ENCODE assay signal across 11 cellular contexts in the genomic region with DNA sequence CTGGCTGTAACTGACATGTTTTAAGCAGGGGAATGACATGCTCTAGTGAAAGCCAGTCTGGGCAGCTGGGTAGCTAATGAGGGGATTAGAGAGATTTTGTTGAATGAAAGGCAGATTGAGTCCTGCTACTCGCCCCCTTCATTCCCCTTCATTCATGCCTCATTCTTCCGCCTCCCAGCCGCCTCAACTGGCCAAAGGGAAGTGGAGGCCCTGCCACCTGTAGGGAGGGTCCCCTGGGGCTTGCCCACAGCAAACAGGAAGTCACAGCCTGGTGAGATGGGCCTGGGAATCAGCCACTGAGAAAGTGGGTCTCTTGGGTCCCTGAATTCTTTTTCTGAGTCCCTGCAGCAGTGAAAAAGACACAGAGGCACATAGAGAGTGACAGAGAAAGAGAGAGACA. TPM values are rescaled to one million over a fixed set of nuclear protein-coding genes. Genes with fewer than 3 reads are reported as not detected.
DNase-seq lines count a peak whose midpoint lies in the region; ATAC-seq and TF ChIP-seq lines count a peak whose summit lies in the region.
"Had no signal": no experiment of that assay in that cellular context is flagged by ENCODE, and none has a peak within 500 bp of the region (broad histone marks: within the 10 kb centered on the region; RNA-seq: fewer than 3 reads in every experiment).

No MANE protein-coding gene starts in this region.

- H2AFZ ChIP-seq in OCI-LY1 (ENCODE audit: low read length) = no peak overlapping the region

- no peaks in the 10 kb centered on the region for H3K36me3 ChIP-seq in CD4-positive, alpha-beta memory T cell (ENCODE audit: insufficient read depth, low read length)
- H3K36me3 ChIP-seq in OCI-LY1 (ENCODE audit: insufficient read depth, low read length) = peaks cover 10% of the 10 kb centered on the region; the same call in 1 of the 2 replicates
- H3K36me3 ChIP-seq: tibial artery had no signal

- H3F3A ChIP-seq in OCI-LY1 (ENCODE audit: insufficient read depth, low read length) = peaks cover 5% of the 10 kb centered on the region; the same call in 1 of the 2 replicates

- ATAC-seq in GM21515 (IDR thresholded peaks at IDR 0.05; ENCODE audit: unreplicated experiment) (no peak), HG03095 (IDR thresholded peaks at IDR 0.05; ENCODE audit: unreplicated experiment) (no peak)

- no peaks in the 10 kb centered on the region for H4K20me1 ChIP-seq in OCI-LY1 (ENCODE audit: insufficient read depth, low read length)

- DNase-seq in CD4-positive, alpha-beta memory T cell = no peak
- DNase-seq in immature natural killer cell (peak; percentile 10 to 31 (median 15)), NCI-H2107 treated with DMSO at 0.1 percent for 48 hours (lab: John Stamatoyannopoulos, UW; ENCODE audit: unreplicated experiment) (no peak), NCI-H510A treated with DMSO at 0.1 percent for 48 hours (lab: John Stamatoyannopoulos, UW) (no peak)
- DNase-seq: DMS79 treated with DMSO at 0.1 percent for 48 hours, tibial artery had no signal

- H3K27me3 Mint-ChIP-seq in CD4-positive, alpha-beta memory T cell = no peaks in the 10 kb centered on the region
- peaks cover 1 to 6% (median 2%) of the 10 kb centered on the region in 3 donors for H3K27me3 Mint-ChIP-seq in immature natural killer cell (ENCODE audit: low read depth in 3 of 3)

- H3K4me1 Mint-ChIP-seq in CD4-positive, alpha-beta memory T cell = peaks cover 11 to 24% (median 17%) of the 10 kb centered on the region in 4 donors
- H3K4me1 Mint-ChIP-seq in immature natural killer cell = peaks cover 26 to 38% of the 10 kb centered on the region in 2 donors

- no peak overlapping the region for H3K4me3 ChIP-seq in CD4-positive, alpha-beta memory T cell (ENCODE audit: low read length in 2 of 2)
- H3K4me3 ChIP-seq in OCI-LY1 (ENCODE audit: low read depth, low read length, poor library complexity, severe bottlenecking) = no peak overlapping the region
- H3K4me3 ChIP-seq: tibial artery had no signal

- H3K27ac Mint-ChIP-seq in CD4-positive, alpha-beta memory T cell = peak overlapping the region; percentile 40 to 91 (median 72)
- H3K27ac Mint-ChIP-seq in immature natural killer cell = peak overlapping the region; percentile 79 to 95 (median 90)

- POLR2A ChIA-PET in CD4-positive, alpha-beta memory T cell (lab: Charles Lee; ENCODE audit: partially characterized antibody) = interaction anchor here (1.9 kb wide), 1 partner anchor 84 kb away, joined by 5 read pairs; a partner anchor contains a TSS

- intact Hi-C loops in CD4-positive, alpha-beta memory T cell (cut with micrococcal nuclease) = no loop called here

- peak; percentile 35 for TF ChIP-seq POLR2A in GM19193 (IDR thresholded peaks at IDR 0.05; ENCODE audit: extremely low read depth, insufficient read depth, insufficient read length)

- peak overlapping the region; percentile 84 for H3K4me2 ChIP-seq in OCI-LY1 (ENCODE audit: low read length)

- no peak overlapping the region for H3K4me3 Mint-ChIP-seq in CD4-positive, alpha-beta memory T cell
- peak overlapping the region; percentile 3 to 62 (median 49) for H3K4me3 Mint-ChIP-seq in immature natural killer cell

- no peaks in the 10 kb centered on the region for H3K9me2 ChIP-seq in OCI-LY1 (ENCODE audit: low read depth, low read length)

- H3K9me3 Mint-ChIP-seq in CD4-positive, alpha-beta memory T cell = no peaks in the 10 kb centered on the region
- no peaks in the 10 kb centered on the region for H3K9me3 Mint-ChIP-seq in immature natural killer cell

- H3K36me3 Mint-ChIP-seq in CD4-positive, alpha-beta memory T cell = peaks cover 0 to 3% of the 10 kb centered on the region in 2 donors
- no peaks in the 10 kb centered on the region for H3K36me3 Mint-ChIP-seq in immature natural killer cell

- H3K27me3 ChIP-seq in CD4-positive, alpha-beta memory T cell (ENCODE audit: insufficient read depth, low read length) = no peaks in the 10 kb centered on the region
- H3K27me3 ChIP-seq in OCI-LY1 (ENCODE audit: insufficient read depth, low read length) = no peaks in the 10 kb centered on the region
- H3K27me3 ChIP-seq: tibial artery had no signal

- no peaks in the 10 kb centered on the region for H3K9me3 ChIP-seq in CD4-positive, alpha-beta memory T cell (ENCODE audit: control insufficient read depth in 1 of 2, low read length in 2 of 2)
- no peaks in the 10 kb centered on the region for H3K9me3 ChIP-seq in OCI-LY1 (ENCODE audit: low read length)
- H3K9me3 ChIP-seq: tibial artery had no signal

- peaks cover 13% of the 10 kb centered on the region for H3K4me1 ChIP-seq in CD4-positive, alpha-beta memory T cell (ENCODE audit: insufficient read depth, low read length)
- peaks cover 38% of the 10 kb centered on the region for H3K4me1 ChIP-seq in OCI-LY1 (ENCODE audit: insufficient read depth, low read length, severe bottlenecking)

- peak overlapping the region; percentile 45; the same call in 1 of the 2 replicates for H3K9ac ChIP-seq in OCI-LY1 (ENCODE audit: low read length)

- CTCF ChIA-PET in CD4-positive, alpha-beta memory T cell (lab: Charles Lee; ENCODE audit: partially characterized antibody) = interaction anchor here (0.8 kb wide), 1 partner anchor 15 kb away, joined by 4 read pairs; no protein-coding TSS in a partner anchor

- H3K79me2 ChIP-seq in OCI-LY1 (ENCODE audit: insufficient read depth, low read length) = peaks cover 5% of the 10 kb centered on the region; the same call in 1 of the 2 replicates

- no peak for TF ChIP-seq CTCF in OCI-LY1 (IDR thresholded peaks at IDR 0.05; ENCODE audit: low read length)

- no peak overlapping the region for H3K27ac ChIP-seq in CD4-positive, alpha-beta memory T cell (ENCODE audit: low read depth, low read length)
- H3K27ac ChIP-seq in OCI-LY1 (ENCODE audit: low read depth, low read length, poor library complexity, severe bottlenecking) = peak overlapping the region; percentile 97
- H3K27ac ChIP-seq: tibial artery had no signal

RNA-seq across cellular contexts. Expression of a gene that starts 1.1 kb away (rescaled TPM):
- not detected for total RNA-seq in CD4-positive, alpha-beta memory T cell
- 1 to 10 TPM in 1 of 2 donors, under 1 TPM in 1; 0.27 to 1.4 TPM for polyA plus RNA-seq in CD4-positive, alpha-beta memory T cell
- under 1 TPM; 0.18 to 0.29 (median 0.27) TPM for polyA plus RNA-seq in immature natural killer cell
- total RNA-seq: RPMI7951 had no signal

RNA-seq across cellular contexts. Expression of a gene that starts 5.6 kb away (rescaled TPM):
- total RNA-seq in CD4-positive, alpha-beta memory T cell = 10 to 100 TPM; 25.7 to 29.0 TPM
- polyA plus RNA-seq in CD4-positive, alpha-beta memory T cell = 1 to 10 TPM; 3.1 to 5.1 TPM
- polyA plus RNA-seq in immature natural killer cell = 10 to 100 TPM in 1 of 3 donors, 1 to 10 TPM in 2; 6.3 to 13.9 (median 9.6) TPM

RNA-seq across cellular contexts. Expression of a gene that starts 20.1 kb away (rescaled TPM):
- 100 to 1,000 TPM; 105 to 115 TPM for total RNA-seq in CD4-positive, alpha-beta memory T cell
- 10 to 100 TPM; 29.3 to 30.1 TPM for polyA plus RNA-seq in CD4-positive, alpha-beta memory T cell
- 10 to 100 TPM; 22.2 to 37.3 (median 33.0) TPM for polyA plus RNA-seq in immature natural killer cell

RNA-seq across cellular contexts. Expression of a gene that starts 43.9 kb away (rescaled TPM):
- total RNA-seq in CD4-positive, alpha-beta memory T cell = 10 to 100 TPM; 31.0 to 34.4 TPM
- 10 to 100 TPM; 28.2 to 30.4 TPM for polyA plus RNA-seq in CD4-positive, alpha-beta memory T cell
- polyA plus RNA-seq in immature natural killer cell = 10 to 100 TPM; 21.1 to 53.1 (median 30.2) TPM

RNA-seq across cellular contexts. Expression of a gene that starts 52.4 kb away (rescaled TPM):
- under 1 TPM; 0.67 to 0.94 TPM for total RNA-seq in CD4-positive, alpha-beta memory T cell
- not detected for polyA plus RNA-seq in CD4-positive, alpha-beta memory T cell
- polyA plus RNA-seq in immature natural killer cell = under 1 TPM in 1 of 3 donors, not detected in 2; 0.31 TPM
- total RNA-seq: RPMI7951 had no signal

Comparison
In these comparisons a context has a peak if more than half of its experiments do, and no peak if none do; other contexts are left out.
1. DNase-seq: peak in immature natural killer cell (3 of 3); none in CD4-positive, alpha-beta memory T cell (0 of 5), NCI-H2107 treated with DMSO at 0.1 percent for 48 hours (single experiment) and NCI-H510A treated with DMSO at 0.1 percent for 48 hours (single experiment).
2. H3K4me3 Mint-ChIP-seq: peak in immature natural killer cell (5 of 5); none in CD4-positive, alpha-beta memory T cell (0 of 8).